ENCODE assay signal across 12 cellular contexts in the genomic region with DNA sequence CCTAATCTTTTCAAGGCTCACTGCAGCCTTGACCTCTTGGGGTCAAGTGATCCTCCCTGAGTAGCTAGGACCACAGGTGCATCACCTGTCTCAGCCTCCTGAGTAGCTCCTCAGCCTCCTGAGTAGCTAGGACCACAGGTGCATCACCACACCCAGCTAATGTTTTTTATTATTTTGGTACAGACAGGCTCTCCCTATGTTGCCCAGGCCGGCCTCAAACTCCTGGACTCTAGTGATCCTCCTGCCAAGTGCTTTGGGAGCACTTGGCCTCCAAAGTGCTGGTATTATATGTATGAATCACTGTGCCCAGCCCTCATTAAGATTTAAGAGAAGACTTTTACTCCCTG. TPM values are rescaled to one million over a fixed set of nuclear protein-coding genes. Genes with fewer than 3 reads are reported as not detected.
DNase-seq lines count a peak whose midpoint lies in the region; ATAC-seq and TF ChIP-seq lines count a peak whose summit lies in the region.
"Had no signal": no experiment of that assay in that cellular context is flagged by ENCODE, and none has a peak within 500 bp of the region (broad histone marks: within the 10 kb centered on the region; RNA-seq: fewer than 3 reads in every experiment).

No MANE protein-coding gene starts in this region.

- no peaks in the 10 kb centered on the region for H3K9me3 Mint-ChIP-seq in activated CD8-positive, alpha-beta memory T cell treated with anti-CD3 and anti-CD28 coated beads, Interleukin-2, amount 10 ng/mL, durations not matched to agents 7 days and 5 days (ENCODE audit: low read depth)
- H3K9me3 Mint-ChIP-seq in stimulated activated naive CD8-positive, alpha-beta T cell treated with anti-CD3 and anti-CD28 coated beads, Interleukin-15, Interleukin-2, amounts not matched to agents 100 ng/mL and 50 ng/mL, for 24 hours: peaks cover 7% of the 10 kb centered on the region

- DNase-seq in activated CD8-positive, alpha-beta memory T cell treated with anti-CD3 and anti-CD28 coated beads, Interleukin-2, amount 10 ng/mL, durations not matched to agents 7 days and 5 days: no peak
- no peak for DNase-seq in activated CD8-positive, alpha-beta memory T cell treated with anti-CD3 and anti-CD28 coated beads for 24 hours
- peak; percentile 23 for DNase-seq in activated naive CD4-positive, alpha-beta T cell treated with anti-CD3 and anti-CD28 coated beads, Interleukin-2, amount 50 U/mL, for 16 hours
- DNase-seq in SW480 (ENCODE audit: low spot score) (no peak), vagina (ENCODE audit: extremely low spot score in 2 of 2) (no peak), NCI-H748 treated with DMSO at 0.1 percent for 48 hours (lab: John Stamatoyannopoulos, UW) (no peak)
- DNase-seq: ACHN, NCI-H1436, T1000 had no signal

- peaks cover 17% of the 10 kb centered on the region for H3K36me3 Mint-ChIP-seq in activated CD8-positive, alpha-beta memory T cell treated with anti-CD3 and anti-CD28 coated beads, Interleukin-2, amount 10 ng/mL, durations not matched to agents 7 days and 5 days
- peaks cover 4% of the 10 kb centered on the region for H3K36me3 Mint-ChIP-seq in stimulated activated naive CD8-positive, alpha-beta T cell treated with anti-CD3 and anti-CD28 coated beads, Interleukin-15, Interleukin-2, amounts not matched to agents 100 ng/mL and 50 ng/mL, for 24 hours (ENCODE audit: low read depth)

- no peak for TF ChIP-seq CTCF in vagina (IDR thresholded peaks at IDR 0.05)

- no peak overlapping the region for H3K27ac ChIP-seq in vagina
- H3K27ac ChIP-seq: right atrium auricular region had no signal

- no peaks in the 10 kb centered on the region for H3K4me1 ChIP-seq in vagina

- no peaks in the 10 kb centered on the region for H3K27me3 Mint-ChIP-seq in activated CD8-positive, alpha-beta memory T cell treated with anti-CD3 and anti-CD28 coated beads, Interleukin-2, amount 10 ng/mL, durations not matched to agents 7 days and 5 days
- H3K27me3 Mint-ChIP-seq in stimulated activated naive CD8-positive, alpha-beta T cell treated with anti-CD3 and anti-CD28 coated beads, Interleukin-15, Interleukin-2, amounts not matched to agents 100 ng/mL and 50 ng/mL, for 24 hours: no peaks in the 10 kb centered on the region

- CTCF ChIA-PET in activated CD8-positive, alpha-beta memory T cell treated with anti-CD3 and anti-CD28 coated beads, Interleukin-2, amount 10 ng/mL, durations not matched to agents 7 days and 5 days (lab: Charles Lee): interaction anchor here (0.9 to 3.6 kb wide), 8 partner anchors 9 to 74 kb away, joined by 3 to 26 read pairs (median 4); no protein-coding TSS in a partner anchor

- peak overlapping the region; percentile 96 for H3K27ac Mint-ChIP-seq in activated CD8-positive, alpha-beta memory T cell treated with anti-CD3 and anti-CD28 coated beads, Interleukin-2, amount 10 ng/mL, durations not matched to agents 7 days and 5 days
- H3K27ac Mint-ChIP-seq in stimulated activated naive CD8-positive, alpha-beta T cell treated with anti-CD3 and anti-CD28 coated beads, Interleukin-15, Interleukin-2, amounts not matched to agents 100 ng/mL and 50 ng/mL, for 24 hours: peak overlapping the region; percentile 99

- H3K4me3 ChIP-seq in vagina: no peak overlapping the region
- H3K4me3 ChIP-seq: right atrium auricular region had no signal

- peak overlapping the region; percentile 73 for H3K4me3 Mint-ChIP-seq in activated CD8-positive, alpha-beta memory T cell treated with anti-CD3 and anti-CD28 coated beads, Interleukin-2, amount 10 ng/mL, durations not matched to agents 7 days and 5 days
- peak overlapping the region; percentile 86 for H3K4me3 Mint-ChIP-seq in stimulated activated naive CD8-positive, alpha-beta T cell treated with anti-CD3 and anti-CD28 coated beads, Interleukin-15, Interleukin-2, amounts not matched to agents 100 ng/mL and 50 ng/mL, for 24 hours

- intact Hi-C loops in vagina (cut with DNase I): no loop called here

- no peaks in the 10 kb centered on the region for H3K27me3 ChIP-seq in vagina
- H3K27me3 ChIP-seq: right atrium auricular region had no signal

- no peak for TF ChIP-seq POLR2A in vagina (IDR thresholded peaks at IDR 0.05)

- no peaks in the 10 kb centered on the region for H3K36me3 ChIP-seq in vagina
- H3K36me3 ChIP-seq: right atrium auricular region had no signal

- no peaks in the 10 kb centered on the region for H3K9me3 ChIP-seq in vagina
- H3K9me3 ChIP-seq: right atrium auricular region had no signal

- ATAC-seq in activated CD8-positive, alpha-beta memory T cell treated with anti-CD3 and anti-CD28 coated beads, Interleukin-2, amount 10 ng/mL, durations not matched to agents 7 days and 5 days: peak; percentile 57
- ATAC-seq in HG03060 (IDR thresholded peaks at IDR 0.05; ENCODE audit: low read depth, unreplicated experiment): peak; percentile 1

- H3K4me1 Mint-ChIP-seq in activated CD8-positive, alpha-beta memory T cell treated with anti-CD3 and anti-CD28 coated beads, Interleukin-2, amount 10 ng/mL, durations not matched to agents 7 days and 5 days: peaks cover 59% of the 10 kb centered on the region
- H3K4me1 Mint-ChIP-seq in stimulated activated naive CD8-positive, alpha-beta T cell treated with anti-CD3 and anti-CD28 coated beads, Interleukin-15, Interleukin-2, amounts not matched to agents 100 ng/mL and 50 ng/mL, for 24 hours (ENCODE audit: low read depth): peaks cover 96% of the 10 kb centered on the region

RNA-seq across cellular contexts. Expression of a gene that starts 58.5 kb away (rescaled TPM):
- total RNA-seq in activated CD8-positive, alpha-beta memory T cell treated with anti-CD3 and anti-CD28 coated beads, Interleukin-2, amount 10 ng/mL, durations not matched to agents 7 days and 5 days: 10 to 100 TPM; 56.0 to 68.2 TPM
- total RNA-seq in vagina: 58.4 TPM
